Comparison of ENCODE assay signal across 9 cellular contexts in the genomic region with DNA sequence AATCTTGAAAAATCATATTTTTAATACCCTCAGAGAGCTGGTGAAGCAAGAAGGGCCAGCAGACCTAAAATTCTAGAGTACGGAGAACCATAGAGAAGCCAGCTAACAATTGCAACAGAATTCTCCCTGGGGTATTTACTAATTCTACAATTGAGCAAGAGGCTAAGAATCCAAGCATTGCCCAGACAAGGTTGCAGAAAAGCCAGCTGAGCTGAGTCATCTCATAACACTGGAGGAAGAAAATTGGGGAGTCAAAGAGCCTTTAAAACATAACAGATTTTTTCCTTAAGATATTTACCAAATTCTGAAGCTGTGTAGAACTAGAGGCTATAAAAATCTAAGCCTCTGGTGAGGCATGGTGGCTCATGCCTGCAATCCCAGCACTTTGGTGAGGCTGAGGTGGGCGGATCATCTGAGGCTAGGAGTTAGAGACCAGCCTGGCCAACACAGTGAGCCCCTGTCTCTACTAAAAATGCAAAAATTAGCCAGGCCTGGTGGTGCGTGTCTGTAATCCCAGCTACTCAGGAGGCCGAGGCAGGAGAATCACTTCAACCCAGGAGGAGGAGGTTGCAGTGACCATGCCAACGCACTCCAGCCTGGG. TPM values are rescaled to one million over a fixed set of nuclear protein-coding genes. Genes with fewer than 3 reads are reported as not detected.
DNase-seq lines count a peak whose midpoint lies in the region; ATAC-seq and TF ChIP-seq lines count a peak whose summit lies in the region.
"Had no signal": no experiment of that assay in that cellular context is flagged by ENCODE, and none has a peak within 500 bp of the region (broad histone marks: within the 10 kb centered on the region; RNA-seq: fewer than 3 reads in every experiment).

No MANE protein-coding gene starts in this region.

- no peaks in the 10 kb centered on the region for H3K36me3 ChIP-seq in body of pancreas (replicated peaks in 1 of 2; ENCODE audit: insufficient read depth in 1 of 2, low read depth in 2 of 2)
- H3K36me3 ChIP-seq in transverse colon, result no peaks in the 10 kb centered on the region

- H3K27me3 Mint-ChIP-seq in activated CD8-positive, alpha-beta T cell treated with anti-CD3 and anti-CD28 coated beads for 36 hours, result no peaks in the 10 kb centered on the region
- peaks cover 2% of the 10 kb centered on the region for H3K27me3 Mint-ChIP-seq in glutamatergic neuron (ENCODE audit: unreplicated experiment)
- H3K27me3 Mint-ChIP-seq: naive thymus-derived CD8-positive, alpha-beta T cell had no signal

- TF ChIP-seq POLR2A in body of pancreas (IDR thresholded peaks at IDR 0.05) (no peak), transverse colon (IDR thresholded peaks at IDR 0.05) (no peak)

- in situ Hi-C loops in transverse colon (cut with MboI; ENCODE audit: low pct_ligation_motif_present in 1 of 4, low pct_unique_long_range_greater_than_20kb in 1 of 4, low sequenced_read_pairs in 3 of 4), result loop anchor here in 1 of 4 donors (25.0 kb wide), 1 partner anchor 117 kb away; no protein-coding TSS in a partner anchor

- H3K27me3 ChIP-seq in body of pancreas (no peaks in the 10 kb centered on the region), transverse colon (no peaks in the 10 kb centered on the region)

- CTCF ChIA-PET in activated CD8-positive, alpha-beta T cell treated with anti-CD3 and anti-CD28 coated beads for 36 hours (lab: Charles Lee), result interaction anchor here (0.9 to 1.2 kb wide), 3 partner anchors 10 to 125 kb away, joined by 3 to 9 read pairs (median 4); no protein-coding TSS in a partner anchor

- peaks cover 16% of the 10 kb centered on the region for H3K36me3 Mint-ChIP-seq in activated CD8-positive, alpha-beta T cell treated with anti-CD3 and anti-CD28 coated beads for 36 hours (ENCODE audit: low read depth)
- H3K36me3 Mint-ChIP-seq in glutamatergic neuron (ENCODE audit: unreplicated experiment), result peaks cover 11% of the 10 kb centered on the region

- H3K4me1 ChIP-seq in body of pancreas (no peaks in the 10 kb centered on the region), transverse colon (peaks cover 0 to 25% (median 5%) of the 10 kb centered on the region in 4 donors)

- peak; percentile 56 for ATAC-seq in body of pancreas
- ATAC-seq in activated CD8-positive, alpha-beta T cell treated with anti-CD3 and anti-CD28 coated beads for 36 hours, result no peak
- no peak for ATAC-seq in HG02678 (IDR thresholded peaks at IDR 0.05; ENCODE audit: unreplicated experiment)
- no peak for ATAC-seq in GM18907 (IDR thresholded peaks at IDR 0.05; ENCODE audit: unreplicated experiment)
- ATAC-seq: naive thymus-derived CD8-positive, alpha-beta T cell had no signal

- H3K27ac ChIP-seq in body of pancreas (no peak overlapping the region), transverse colon (peak overlapping the region; percentile 26 to 67 (median 54))

- H3K9me3 Mint-ChIP-seq in activated CD8-positive, alpha-beta T cell treated with anti-CD3 and anti-CD28 coated beads for 36 hours, result peaks cover 2% of the 10 kb centered on the region
- peaks cover 2% of the 10 kb centered on the region for H3K9me3 Mint-ChIP-seq in glutamatergic neuron (ENCODE audit: unreplicated experiment)
- H3K9me3 Mint-ChIP-seq: naive thymus-derived CD8-positive, alpha-beta T cell had no signal

- TF ChIP-seq CTCF in body of pancreas (IDR thresholded peaks at IDR 0.05) (no peak), transverse colon (IDR thresholded peaks at IDR 0.05) (no peak), glutamatergic neuron (IDR thresholded peaks at IDR 0.05; ENCODE audit: partially characterized antibody, unreplicated experiment) (no peak)
- TF ChIP-seq CTCF in activated CD8-positive, alpha-beta T cell treated with anti-CD3 and anti-CD28 coated beads for 36 hours (IDR thresholded peaks at IDR 0.05), result no peak

- H3K9me3 ChIP-seq in body of pancreas (no peaks in the 10 kb centered on the region), transverse colon (no peaks in the 10 kb centered on the region)

- POLR2A ChIA-PET in activated CD8-positive, alpha-beta T cell treated with anti-CD3 and anti-CD28 coated beads for 36 hours (lab: Charles Lee), result interaction anchor here (0.9 to 1.4 kb wide), 2 partner anchors 14 to 31 kb away, joined by 3 read pairs; a partner anchor contains a TSS

- H3K27ac Mint-ChIP-seq in activated CD8-positive, alpha-beta T cell treated with anti-CD3 and anti-CD28 coated beads for 36 hours, result no peak overlapping the region
- no peak overlapping the region for H3K27ac Mint-ChIP-seq in glutamatergic neuron (ENCODE audit: unreplicated experiment)
- H3K27ac Mint-ChIP-seq: naive thymus-derived CD8-positive, alpha-beta T cell had no signal

- no peak overlapping the region for H3K4me3 Mint-ChIP-seq in activated CD8-positive, alpha-beta T cell treated with anti-CD3 and anti-CD28 coated beads for 36 hours
- H3K4me3 Mint-ChIP-seq in glutamatergic neuron (ENCODE audit: unreplicated experiment), result no peak overlapping the region

- peak; percentile 40 for DNase-seq in HT1080 (ENCODE audit: low read depth)
- DNase-seq in body of pancreas, result peak in 1 of 4 donors; percentile 44
- DNase-seq in kidney tubule cell (ENCODE audit: low spot score), result peak; percentile 58
- no peak for DNase-seq in transverse colon
- no peak for DNase-seq in activated CD8-positive, alpha-beta T cell treated with anti-CD3 and anti-CD28 coated beads for 36 hours
- no peak for DNase-seq in glutamatergic neuron
- DNase-seq: naive thymus-derived CD8-positive, alpha-beta T cell had no signal

- intact Hi-C loops in body of pancreas (cut with DNase I) (no loop called here), transverse colon (cut with DNase I; ENCODE audit: low total_unique reads) (no loop called here)
- intact Hi-C loops in activated CD8-positive, alpha-beta T cell treated with anti-CD3 and anti-CD28 coated beads for 36 hours (cut with micrococcal nuclease), result no loop called here

- TF ChIP-seq EP300 in transverse colon (IDR thresholded peaks at IDR 0.05; ENCODE audit: low read depth), result no peak

- H3K4me3 ChIP-seq in body of pancreas (no peak overlapping the region), transverse colon (no peak overlapping the region)

- WGBS in body of pancreas, 2 donors, result 78 to 99% methylated on average over 5 of the region's 5 CpGs
- WGBS in transverse colon (ENCODE audit: low coverage in 1 of 2), 2 donors, result 78% methylated on average over 5 of the region's 5 CpGs; no CpG with 5 or more reads in 1 of the 2 donors

- H3K4me1 Mint-ChIP-seq in activated CD8-positive, alpha-beta T cell treated with anti-CD3 and anti-CD28 coated beads for 36 hours (ENCODE audit: low read depth), result no peaks in the 10 kb centered on the region
- no peaks in the 10 kb centered on the region for H3K4me1 Mint-ChIP-seq in glutamatergic neuron (ENCODE audit: low read depth, unreplicated experiment)
- H3K4me1 Mint-ChIP-seq: naive thymus-derived CD8-positive, alpha-beta T cell had no signal

RNA-seq across cellular contexts. Expression of a gene that starts 13.6 kb away (rescaled TPM):
- total RNA-seq in HT1080 (2014; rRNA removed; shearing (Covaris generic)), result 20.0 and 23.8 TPM in 2 replicates
- polyA plus RNA-seq in HT1080 (2015; cell fraction: cytosol; rRNA removed), result 17.0 and 20.7 TPM in 2 replicates
- polyA plus RNA-seq in HT1080 (2015; cell fraction: nucleus; rRNA removed), result 5.3 and 6.5 TPM in 2 replicates
- total RNA-seq in body of pancreas (10 to 100 TPM in 1 of 2 donors, 1 to 10 TPM in 1; 8.3 to 16.8 TPM), transverse colon (10 to 100 TPM in 3 of 4 donors, 1 to 10 TPM in 1; 1.9 to 32.8 (median 14.6) TPM), glutamatergic neuron (ENCODE audit: unreplicated experiment) (7.8 TPM)
- 1 to 10 TPM; 8.6 to 9.3 TPM for total RNA-seq in activated CD8-positive, alpha-beta T cell treated with anti-CD3 and anti-CD28 coated beads for 36 hours

RNA-seq across cellular contexts. Expression of a gene that starts 16.6 kb away (rescaled TPM):
- 52.5 and 64.2 TPM in 2 replicates for total RNA-seq in HT1080 (2014; rRNA removed; shearing (Covaris generic))
- 64.0 and 68.3 TPM in 2 replicates for polyA plus RNA-seq in HT1080 (2015; cell fraction: cytosol; rRNA removed)
- 107 and 116 TPM in 2 replicates for polyA plus RNA-seq in HT1080 (2015; cell fraction: nucleus; rRNA removed)
- total RNA-seq in body of pancreas, result 10 to 100 TPM; 15.8 to 35.3 TPM
- total RNA-seq in transverse colon, result 10 to 100 TPM; 27.9 to 51.6 (median 35.6) TPM
- total RNA-seq in activated CD8-positive, alpha-beta T cell treated with anti-CD3 and anti-CD28 coated beads for 36 hours, result 10 to 100 TPM; 38.6 to 47.0 TPM
- total RNA-seq in glutamatergic neuron (ENCODE audit: unreplicated experiment), result 23.3 TPM

RNA-seq across cellular contexts. Expression of a gene that starts 17.1 kb away (rescaled TPM):
- 49.6 and 68.1 TPM in 2 replicates for total RNA-seq in HT1080 (2014; rRNA removed; shearing (Covaris generic))
- 48.9 and 58.9 TPM in 2 replicates for polyA plus RNA-seq in HT1080 (2015; cell fraction: cytosol; rRNA removed)
- polyA plus RNA-seq in HT1080 (2015; cell fraction: nucleus; rRNA removed), result 59.1 and 59.5 TPM in 2 replicates
- 10 to 100 TPM; 26.5 to 31.3 TPM for total RNA-seq in body of pancreas
- total RNA-seq in transverse colon, result 100 to 1,000 TPM in 2 of 4 donors, 10 to 100 TPM in 2; 68.1 to 157 (median 93.6) TPM
- 10 to 100 TPM; 32.4 to 33.5 TPM for total RNA-seq in activated CD8-positive, alpha-beta T cell treated with anti-CD3 and anti-CD28 coated beads for 36 hours
- 20.6 TPM for total RNA-seq in glutamatergic neuron (ENCODE audit: unreplicated experiment)

RNA-seq across cellular contexts. Expression of a gene that starts 45.8 kb away (rescaled TPM):
- 48.8 and 56.6 TPM in 2 replicates for total RNA-seq in HT1080 (2014; rRNA removed; shearing (Covaris generic))
- polyA plus RNA-seq in HT1080 (2015; cell fraction: cytosol; rRNA removed), result 67.0 and 67.5 TPM in 2 replicates
- 165 and 176 TPM in 2 replicates for polyA plus RNA-seq in HT1080 (2015; cell fraction: nucleus; rRNA removed)
- total RNA-seq in body of pancreas (10 to 100 TPM; 27.5 to 38.6 TPM), transverse colon (100 to 1,000 TPM in 1 of 4 donors, 10 to 100 TPM in 3; 32.9 to 103 (median 40.4) TPM), glutamatergic neuron (ENCODE audit: unreplicated experiment) (59.6 TPM)
- 10 to 100 TPM; 79.1 to 86.3 TPM for total RNA-seq in activated CD8-positive, alpha-beta T cell treated with anti-CD3 and anti-CD28 coated beads for 36 hours

RNA-seq across cellular contexts. Expression of a gene that starts 45.9 kb away (rescaled TPM):
- total RNA-seq in HT1080 (2014; rRNA removed; shearing (Covaris generic)), result 253 and 271 TPM in 2 replicates
- polyA plus RNA-seq in HT1080 (2015; cell fraction: cytosol; rRNA removed), result 151 and 162 TPM in 2 replicates
- polyA plus RNA-seq in HT1080 (2015; cell fraction: nucleus; rRNA removed), result 336 and 347 TPM in 2 replicates
- total RNA-seq in body of pancreas (10 to 100 TPM; 70.6 to 91.0 TPM), transverse colon (100 to 1,000 TPM; 105 to 127 (median 123) TPM), glutamatergic neuron (ENCODE audit: unreplicated experiment) (259 TPM)
- 100 to 1,000 TPM; 269 to 270 TPM for total RNA-seq in activated CD8-positive, alpha-beta T cell treated with anti-CD3 and anti-CD28 coated beads for 36 hours

Comparison
In these comparisons a context has a peak if more than half of its experiments do, and no peak if none do; other contexts are left out.
1. DNase-seq: peak in HT1080 (single experiment) and kidney tubule cell (single experiment); none in transverse colon (single experiment), activated CD8-positive, alpha-beta T cell treated with anti-CD3 and anti-CD28 coated beads for 36 hours (single experiment) and glutamatergic neuron (single experiment).
2. H3K27ac ChIP-seq: peak in transverse colon (4 of 4); none in body of pancreas (0 of 4).